Comparison of ENCODE assay signal across 8 cellular contexts in genomic region chr19:34677386-34678084, GRCh38. TPM values are rescaled to one million over a fixed set of nuclear protein-coding genes. Genes with fewer than 3 reads are reported as not detected.
DNase-seq lines count a peak whose midpoint lies in the region; ATAC-seq, FAIRE-seq and TF ChIP-seq lines count a peak whose summit lies in the region.

Gene ZNF302 (plus strand): TSS chr19:34677678. CDS start chr19:34678805, 1,127 bp downstream.

- ATAC-seq in HG02798 (IDR thresholded peaks at IDR 0.05; ENCODE audit: poor library complexity, unreplicated experiment) (peak; percentile 93), left cardiac atrium (peak; percentile 99)

- peak within 1 kb of the TSS; percentile 74 to 82 for H3K4me3 ChIP-seq in prostate gland
- peak within 1 kb of the TSS; percentile 71 for H3K4me3 ChIP-seq in urinary bladder (ENCODE audit: low read depth, low read length)

- peak within 1 kb of the TSS; percentile 99 for H3K27ac Mint-ChIP-seq in T-helper 1 cell treated with Interleukin-12 subunit alpha and Interleukin-12 subunit beta and Interleukin-4 antibody, amounts not matched to agents 30 μg/mL and 1 μg/mL, for 36 hours

- peaks cover 0 to 11% of the 10 kb centered on the region in 2 donors for H3K36me3 ChIP-seq in prostate gland
- H3K36me3 ChIP-seq in urinary bladder (ENCODE audit: insufficient read depth), result peaks cover 7% of the 10 kb centered on the region

- H3K27me3 Mint-ChIP-seq in T-helper 1 cell treated with Interleukin-12 subunit alpha and Interleukin-12 subunit beta and Interleukin-4 antibody, amounts not matched to agents 30 μg/mL and 1 μg/mL, for 36 hours (ENCODE audit: low read depth), result peaks cover 9% of the 10 kb centered on the region

- TF ChIP-seq CTCF in prostate gland (IDR thresholded peaks at IDR 0.05), result peak in 1 of 4 experiments; percentile 29

- intact Hi-C loops in left cardiac atrium (cut with DNase I) (loop anchor here in 1 of 2 donors (5.0 to 10.0 kb wide), 2 partner anchors 55 to 123 kb away; partner anchors contain the start of gene ZNF181), prostate gland (cut with DNase I) (loop anchor here (5.0 to 10.0 kb wide), 2 partner anchors 55 to 253 kb away; partner anchors contain the start of genes UBA2 and ZNF181)

- under 1% methylated on average over 67 of the region's 74 CpGs for WGBS in prostate gland
- under 1% methylated on average over 74 of the region's 74 CpGs for WGBS in urinary bladder

- TF ChIP-seq POLR2A in GM12892 (IDR thresholded peaks at IDR 0.05; ENCODE audit: low read depth, low read length), result peak; percentile 93
- no peak for TF ChIP-seq POLR2A in prostate gland (IDR thresholded peaks at IDR 0.05)

- H3K27me3 ChIP-seq in prostate gland (replicated peaks; ENCODE audit: insufficient read depth), result no peaks in the 10 kb centered on the region

- H3K4me3 Mint-ChIP-seq in T-helper 1 cell treated with Interleukin-12 subunit alpha and Interleukin-12 subunit beta and Interleukin-4 antibody, amounts not matched to agents 30 μg/mL and 1 μg/mL, for 36 hours, result peak within 1 kb of the TSS; percentile 90

- peak; percentile 80 for DNase-seq in GM12892 (ENCODE audit: insufficient read length)
- peak; percentile 69 for DNase-seq in NCI-H1436 treated with DMSO at 0.1 percent for 48 hours (lab: John Stamatoyannopoulos, UW)
- peak; percentile 93 for DNase-seq in amniotic stem cell (lab: John Stamatoyannopoulos, UW)
- peak; percentile 98 for DNase-seq in left cardiac atrium
- DNase-seq in prostate gland (ENCODE audit: low spot score), result peak; percentile 97

- no peaks in the 10 kb centered on the region for H3K4me1 ChIP-seq in prostate gland (replicated peaks)
- no peaks in the 10 kb centered on the region for H3K4me1 ChIP-seq in urinary bladder (ENCODE audit: insufficient read depth)

- H3K36me3 Mint-ChIP-seq in T-helper 1 cell treated with Interleukin-12 subunit alpha and Interleukin-12 subunit beta and Interleukin-4 antibody, amounts not matched to agents 30 μg/mL and 1 μg/mL, for 36 hours (ENCODE audit: low read depth), result peaks cover 52% of the 10 kb centered on the region

- H3K9me3 Mint-ChIP-seq in T-helper 1 cell treated with Interleukin-12 subunit alpha and Interleukin-12 subunit beta and Interleukin-4 antibody, amounts not matched to agents 30 μg/mL and 1 μg/mL, for 36 hours, result peaks cover 37% of the 10 kb centered on the region

- FAIRE-seq in GM12892 (lab: Jason Lieb, UNC), result peak; percentile 96

- no peaks in the 10 kb centered on the region for H3K9me3 ChIP-seq in prostate gland

- H3K27ac ChIP-seq in prostate gland, result peak within 1 kb of the TSS; percentile 90 to 94
- H3K27ac ChIP-seq in urinary bladder (ENCODE audit: low read depth), result peak within 1 kb of the TSS; percentile 99

- peaks cover 20% of the 10 kb centered on the region for H3K4me1 Mint-ChIP-seq in T-helper 1 cell treated with Interleukin-12 subunit alpha and Interleukin-12 subunit beta and Interleukin-4 antibody, amounts not matched to agents 30 μg/mL and 1 μg/mL, for 36 hours (ENCODE audit: low read depth)

RNA-seq across cellular contexts. Expression of gene ZNF302, which starts in this region (rescaled TPM):
- 15.6 TPM for polyA plus RNA-seq in GM12892 (2012; ENCODE audit: missing spikeins)
- 10 to 100 TPM; 25.3 to 30.7 TPM for total RNA-seq in left cardiac atrium
- 10 to 100 TPM; 20.0 to 25.0 TPM for total RNA-seq in prostate gland
- 77.5 TPM for total RNA-seq in urinary bladder
- polyA plus RNA-seq in urinary bladder, result 24.4 TPM

Comparison
In these comparisons a context has a peak if more than half of its experiments do, and no peak if none do; other contexts are left out.
1. Peak in every context shown above with its lines: DNase-seq, ATAC-seq, H3K4me3 ChIP-seq and H3K27ac ChIP-seq.